Comparison of ENCODE assay signal across 8 cellular contexts in genomic region chr16:70695351-70696070, GRCh38. TPM values are rescaled to one million over a fixed set of nuclear protein-coding genes. Genes with fewer than 3 reads are reported as not detected.
DNase-seq lines count a peak whose midpoint lies in the region; ATAC-seq and TF ChIP-seq lines count a peak whose summit lies in the region.

No MANE protein-coding gene starts in this region.

- no peaks in the 10 kb centered on the region for H3K36me3 ChIP-seq in Karpas-422 (ENCODE audit: insufficient read depth, low read length)

- TF ChIP-seq CTCF in brain (conservative IDR thresholded peaks at IDR 0.05) (no peak), mesothelial cell of epicardium (IDR thresholded peaks at IDR 0.05; ENCODE audit: unreplicated experiment) (no peak)

- H3K9me3 ChIP-seq in Karpas-422 (ENCODE audit: low read length) = no peaks in the 10 kb centered on the region

- no peak overlapping the region for H3K4me2 ChIP-seq in Karpas-422 (ENCODE audit: low read depth, low read length, poor library complexity, severe bottlenecking)

- no peaks in the 10 kb centered on the region for H4K20me1 ChIP-seq in Karpas-422 (ENCODE audit: insufficient read depth, low read depth, low read length)

- no peaks in the 10 kb centered on the region for H3K27me3 ChIP-seq in Karpas-422 (ENCODE audit: low read length)

- peaks cover 0 to 5% (median 0%) of the 10 kb centered on the region in 5 experiments for H3K9me3 Mint-ChIP-seq in brain
- no peaks in the 10 kb centered on the region for H3K9me3 Mint-ChIP-seq in mesothelial cell of epicardium

- H2AFZ ChIP-seq in Karpas-422 (ENCODE audit: low read length) = no peak overlapping the region

- H3K4me1 Mint-ChIP-seq in brain (peaks cover 98% of the 10 kb centered on the region), mesothelial cell of epicardium (peaks cover 43% of the 10 kb centered on the region)

- in situ Hi-C loops in KBM-7 (cut with MboI; ENCODE audit: low pct_unique_long_range_greater_than_20kb, low sequenced_read_pairs) = no loop called here

- H3K9ac ChIP-seq in Karpas-422 (ENCODE audit: low read length) = no peak overlapping the region

- H3K36me3 Mint-ChIP-seq in brain (peaks cover 8% of the 10 kb centered on the region), mesothelial cell of epicardium (peaks cover 2% of the 10 kb centered on the region)

- no peak for ATAC-seq in GM18861 (IDR thresholded peaks at IDR 0.05; ENCODE audit: unreplicated experiment)
- ATAC-seq in HG03135 (IDR thresholded peaks at IDR 0.05; ENCODE audit: unreplicated experiment) = no peak

- no peaks in the 10 kb centered on the region for H3K79me2 ChIP-seq in Karpas-422 (ENCODE audit: low read length)

- DNase-seq in CMK (ENCODE audit: low read depth) (peak; percentile 91), KBM-7 (peak; percentile 67), mesothelial cell of epicardium (ENCODE audit: low spot score in 2 of 2, unreplicated experiment in 2 of 2) (no peak), Karpas-422 (no peak)
- DNase-seq in effector CD4-positive, alpha-beta T cell = no peak

- no peak overlapping the region for H3K27ac ChIP-seq in Karpas-422 (ENCODE audit: low read length)

- no peaks in the 10 kb centered on the region for H3K4me1 ChIP-seq in Karpas-422 (ENCODE audit: low read length)

- no peaks in the 10 kb centered on the region for H3K27me3 Mint-ChIP-seq in brain
- no peaks in the 10 kb centered on the region for H3K27me3 Mint-ChIP-seq in mesothelial cell of epicardium (ENCODE audit: low read depth)

- H3K4me3 Mint-ChIP-seq in brain (peak overlapping the region in 2 of 5 experiments; percentile 6 to 53), mesothelial cell of epicardium (no peak overlapping the region)

- H3K27ac Mint-ChIP-seq in brain (peak overlapping the region; percentile 91 to 100 (median 96)), mesothelial cell of epicardium (peak overlapping the region; percentile 52)

- H3K4me3 ChIP-seq in Karpas-422 (ENCODE audit: low read length) = no peak overlapping the region

- H3K9me2 ChIP-seq in Karpas-422 (replicated peaks; ENCODE audit: insufficient read depth, low read length) = no peaks in the 10 kb centered on the region

RNA-seq across cellular contexts. Expression of gene MTSS2, which starts 9.7 kb away (rescaled TPM):
- polyA plus RNA-seq in brain (ENCODE audit: insufficient read depth, low read depth, low replicate concordance) = 231 TPM
- total RNA-seq in mesothelial cell of epicardium = 100 to 104 TPM (median 102 TPM) in 3 replicates
- 0.15 and 0.47 TPM in 2 replicates for total RNA-seq in Karpas-422 (2014; rRNA removed; shearing (Covaris generic); ENCODE audit: low replicate concordance)

RNA-seq across cellular contexts. Expression of gene IL34, which starts 49.2 kb away (rescaled TPM):
- polyA plus RNA-seq in brain (ENCODE audit: insufficient read depth, low read depth, low replicate concordance) = 6.7 TPM
- 1.3 to 2.1 TPM (median 1.4 TPM) in 3 replicates for total RNA-seq in mesothelial cell of epicardium
- not detected in 2 replicates for total RNA-seq in Karpas-422 (2014; rRNA removed; shearing (Covaris generic); ENCODE audit: low replicate concordance)

Comparison
In these comparisons a context has a peak if more than half of its experiments do, and no peak if none do; other contexts are left out.
1. DNase-seq: peak in CMK (single experiment) and KBM-7 (single experiment); none in mesothelial cell of epicardium (0 of 2), Karpas-422 (single experiment) and effector CD4-positive, alpha-beta T cell (single experiment).
2. RNA of gene MTSS2, which starts 9.7 kb away (total RNA-seq): 100 to 104 TPM in mesothelial cell of epicardium; 0.15 to 0.47 TPM in Karpas-422; every median in the first group is over 10 times any median in the second.